ENCODE assay signal across 18 cellular contexts in the genomic region with DNA sequence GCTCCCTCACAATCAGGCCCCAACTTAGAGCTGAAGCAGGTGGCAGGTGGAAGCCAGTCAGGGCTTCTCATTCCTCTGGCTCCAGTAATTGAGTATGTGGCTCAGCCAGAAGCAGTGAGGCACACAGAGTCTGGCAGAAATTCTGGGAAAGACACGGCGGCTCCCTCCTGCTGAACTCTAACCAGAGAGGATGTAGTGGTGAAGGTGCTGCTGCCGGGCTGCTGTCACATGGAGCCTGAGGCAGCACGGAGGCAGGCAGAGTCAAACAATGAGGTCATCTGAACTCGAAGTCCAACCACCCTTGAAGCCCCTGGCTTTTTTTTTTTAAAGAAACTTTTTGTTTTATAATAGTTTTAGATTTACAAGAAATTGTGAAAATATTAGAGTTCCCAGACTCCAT. TPM values are rescaled to one million over a fixed set of nuclear protein-coding genes. Genes with fewer than 3 reads are reported as not detected.
DNase-seq lines count a peak whose midpoint lies in the region; ATAC-seq and TF ChIP-seq lines count a peak whose summit lies in the region.
"Had no signal": no experiment of that assay in that cellular context is flagged by ENCODE, and none has a peak within 500 bp of the region (broad histone marks: within the 10 kb centered on the region; RNA-seq: fewer than 3 reads in every experiment).

No MANE protein-coding gene starts in this region.

- H3K4me1 Mint-ChIP-seq in activated CD8-positive, alpha-beta memory T cell treated with anti-CD3 and anti-CD28 coated beads, Interleukin-2, amount 10 ng/mL, durations not matched to agents 7 days and 5 days, result no peaks in the 10 kb centered on the region
- H3K4me1 Mint-ChIP-seq in HFFc6 (ENCODE audit: low read depth), result no peaks in the 10 kb centered on the region
- H3K4me1 Mint-ChIP-seq: activated CD4-positive, alpha-beta T cell treated with anti-CD3 and anti-CD28 coated beads, Interleukin-2, amount 10 ng/mL, durations not matched to agents 24 days and 14 days; activated naive CD4-positive, alpha-beta T cell treated with anti-CD3 and anti-CD28 coated beads, Interleukin-2, amount 50 U/mL, for 24 hours had no signal

- CTCF ChIA-PET in activated CD8-positive, alpha-beta memory T cell treated with anti-CD3 and anti-CD28 coated beads, Interleukin-2, amount 10 ng/mL, durations not matched to agents 7 days and 5 days (lab: Charles Lee), result interaction anchor here (1.1 kb wide), 1 partner anchor 8 kb away, joined by 3 read pairs; no protein-coding TSS in a partner anchor

- no peaks in the 10 kb centered on the region for H3K36me3 Mint-ChIP-seq in activated CD8-positive, alpha-beta memory T cell treated with anti-CD3 and anti-CD28 coated beads, Interleukin-2, amount 10 ng/mL, durations not matched to agents 7 days and 5 days
- H3K36me3 Mint-ChIP-seq in HFFc6 (ENCODE audit: low read depth), result no peaks in the 10 kb centered on the region
- H3K36me3 Mint-ChIP-seq: activated naive CD4-positive, alpha-beta T cell treated with anti-CD3 and anti-CD28 coated beads, Interleukin-2, amount 50 U/mL, for 24 hours; brain; CD8-positive, alpha-beta T cell; neural progenitor cell had no signal

- DNase-seq in activated CD8-positive, alpha-beta memory T cell treated with anti-CD3 and anti-CD28 coated beads, Interleukin-2, amount 10 ng/mL, durations not matched to agents 7 days and 5 days, result peak; percentile 37
- no peak for DNase-seq in activated CD8-positive, alpha-beta memory T cell treated with anti-CD3 and anti-CD28 coated beads for 24 hours
- DNase-seq in NCI-H1694 treated with DMSO at 0.1 percent for 48 hours (lab: John Stamatoyannopoulos, UW) (peak; percentile 24), glomerular visceral epithelial cell (ENCODE audit: extremely low spot score) (peak; percentile 22), retina (peak; percentile 22), AG20443 (ENCODE audit: low spot score) (no peak), C1 segment of cervical spinal cord (lab: John Stamatoyannopoulos, UW) (no peak), HFFc6 (no peak)
- DNase-seq: activated CD4-positive, alpha-beta T cell treated with anti-CD3 and anti-CD28 coated beads, Interleukin-2, amount 10 ng/mL, durations not matched to agents 24 days and 14 days; CD8-positive, alpha-beta T cell; NCI-H510A; stimulated activated CD4-positive, alpha-beta T cell treated with anti-CD3 and anti-CD28 coated beads, Interleukin-2, amount 100 ng/mL, for 48 hours had no signal

- ATAC-seq in activated CD8-positive, alpha-beta memory T cell treated with anti-CD3 and anti-CD28 coated beads, Interleukin-2, amount 10 ng/mL, durations not matched to agents 7 days and 5 days, result no peak
- ATAC-seq: CD8-positive, alpha-beta T cell; sciatic nerve had no signal

- H3K9me3 Mint-ChIP-seq in activated CD8-positive, alpha-beta memory T cell treated with anti-CD3 and anti-CD28 coated beads, Interleukin-2, amount 10 ng/mL, durations not matched to agents 7 days and 5 days (ENCODE audit: low read depth), result no peaks in the 10 kb centered on the region
- no peaks in the 10 kb centered on the region for H3K9me3 Mint-ChIP-seq in HFFc6
- H3K9me3 Mint-ChIP-seq: activated CD4-positive, alpha-beta T cell treated with anti-CD3 and anti-CD28 coated beads, Interleukin-2, amount 10 ng/mL, durations not matched to agents 24 days and 14 days; activated naive CD4-positive, alpha-beta T cell treated with anti-CD3 and anti-CD28 coated beads, Interleukin-2, amount 50 U/mL, for 24 hours; CD8-positive, alpha-beta T cell; neural progenitor cell had no signal

- peaks cover 26% of the 10 kb centered on the region for H3K27me3 Mint-ChIP-seq in activated CD8-positive, alpha-beta memory T cell treated with anti-CD3 and anti-CD28 coated beads, Interleukin-2, amount 10 ng/mL, durations not matched to agents 7 days and 5 days
- H3K27me3 Mint-ChIP-seq in HFFc6 (ENCODE audit: insufficient read depth), result peaks cover 7% of the 10 kb centered on the region

- no peak overlapping the region for H3K27ac Mint-ChIP-seq in activated CD8-positive, alpha-beta memory T cell treated with anti-CD3 and anti-CD28 coated beads, Interleukin-2, amount 10 ng/mL, durations not matched to agents 7 days and 5 days
- no peak overlapping the region for H3K27ac Mint-ChIP-seq in HFFc6
- H3K27ac Mint-ChIP-seq: activated CD4-positive, alpha-beta T cell treated with anti-CD3 and anti-CD28 coated beads, Interleukin-2, amount 10 ng/mL, durations not matched to agents 24 days and 14 days; activated naive CD4-positive, alpha-beta T cell treated with anti-CD3 and anti-CD28 coated beads, Interleukin-2, amount 50 U/mL, for 24 hours; CD8-positive, alpha-beta T cell had no signal

- TF ChIP-seq CTCF in HFFc6 (IDR thresholded peaks at IDR 0.05), result no peak

- no peak overlapping the region for H3K4me3 Mint-ChIP-seq in activated CD8-positive, alpha-beta memory T cell treated with anti-CD3 and anti-CD28 coated beads, Interleukin-2, amount 10 ng/mL, durations not matched to agents 7 days and 5 days
- H3K4me3 Mint-ChIP-seq in HFFc6, result no peak overlapping the region
- H3K4me3 Mint-ChIP-seq: activated CD4-positive, alpha-beta T cell treated with anti-CD3 and anti-CD28 coated beads, Interleukin-2, amount 10 ng/mL, durations not matched to agents 24 days and 14 days; activated naive CD4-positive, alpha-beta T cell treated with anti-CD3 and anti-CD28 coated beads, Interleukin-2, amount 50 U/mL, for 24 hours; brain; CD8-positive, alpha-beta T cell; neural progenitor cell had no signal

RNA-seq across cellular contexts. Expression of gene SMOC1, which starts 33.4 kb away (rescaled TPM):
- total RNA-seq in activated CD8-positive, alpha-beta memory T cell treated with anti-CD3 and anti-CD28 coated beads, Interleukin-2, amount 10 ng/mL, durations not matched to agents 7 days and 5 days, result not detected
- total RNA-seq in HFFc6 (2021; fragmentation: NEBNext Ultra II Directional; extraction: Animal tissue kit (Norgen Biotek cat#: 25700)), result not detected
- total RNA-seq: activated CD4-positive, alpha-beta T cell treated with anti-CD3 and anti-CD28 coated beads, Interleukin-2, amount 10 ng/mL, durations not matched to agents 24 days and 14 days; CD8-positive, alpha-beta T cell had no signal

RNA-seq across cellular contexts. Expression of gene SLC10A1, which starts 48.7 kb away (rescaled TPM):
- not detected for total RNA-seq in activated CD8-positive, alpha-beta memory T cell treated with anti-CD3 and anti-CD28 coated beads, Interleukin-2, amount 10 ng/mL, durations not matched to agents 7 days and 5 days
- not detected for total RNA-seq in HFFc6 (2021; fragmentation: NEBNext Ultra II Directional; extraction: Animal tissue kit (Norgen Biotek cat#: 25700))
- total RNA-seq: activated CD4-positive, alpha-beta T cell treated with anti-CD3 and anti-CD28 coated beads, Interleukin-2, amount 10 ng/mL, durations not matched to agents 24 days and 14 days; CD8-positive, alpha-beta T cell; dorsolateral prefrontal cortex; esophagus muscularis mucosa; sciatic nerve had no signal

Comparison
In these comparisons a context has a peak if more than half of its experiments do, and no peak if none do; other contexts are left out.
1. DNase-seq: peak in activated CD8-positive, alpha-beta memory T cell treated with anti-CD3 and anti-CD28 coated beads, Interleukin-2, amount 10 ng/mL, durations not matched to agents 7 days and 5 days (single experiment), NCI-H1694 treated with DMSO at 0.1 percent for 48 hours (single experiment), glomerular visceral epithelial cell (single experiment) and retina (single experiment); none in activated CD8-positive, alpha-beta memory T cell treated with anti-CD3 and anti-CD28 coated beads for 24 hours (single experiment), AG20443 (single experiment), C1 segment of cervical spinal cord (0 of 14) and HFFc6 (single experiment).